Comparison of ENCODE assay signal across 12 cellular contexts in the genomic region with DNA sequence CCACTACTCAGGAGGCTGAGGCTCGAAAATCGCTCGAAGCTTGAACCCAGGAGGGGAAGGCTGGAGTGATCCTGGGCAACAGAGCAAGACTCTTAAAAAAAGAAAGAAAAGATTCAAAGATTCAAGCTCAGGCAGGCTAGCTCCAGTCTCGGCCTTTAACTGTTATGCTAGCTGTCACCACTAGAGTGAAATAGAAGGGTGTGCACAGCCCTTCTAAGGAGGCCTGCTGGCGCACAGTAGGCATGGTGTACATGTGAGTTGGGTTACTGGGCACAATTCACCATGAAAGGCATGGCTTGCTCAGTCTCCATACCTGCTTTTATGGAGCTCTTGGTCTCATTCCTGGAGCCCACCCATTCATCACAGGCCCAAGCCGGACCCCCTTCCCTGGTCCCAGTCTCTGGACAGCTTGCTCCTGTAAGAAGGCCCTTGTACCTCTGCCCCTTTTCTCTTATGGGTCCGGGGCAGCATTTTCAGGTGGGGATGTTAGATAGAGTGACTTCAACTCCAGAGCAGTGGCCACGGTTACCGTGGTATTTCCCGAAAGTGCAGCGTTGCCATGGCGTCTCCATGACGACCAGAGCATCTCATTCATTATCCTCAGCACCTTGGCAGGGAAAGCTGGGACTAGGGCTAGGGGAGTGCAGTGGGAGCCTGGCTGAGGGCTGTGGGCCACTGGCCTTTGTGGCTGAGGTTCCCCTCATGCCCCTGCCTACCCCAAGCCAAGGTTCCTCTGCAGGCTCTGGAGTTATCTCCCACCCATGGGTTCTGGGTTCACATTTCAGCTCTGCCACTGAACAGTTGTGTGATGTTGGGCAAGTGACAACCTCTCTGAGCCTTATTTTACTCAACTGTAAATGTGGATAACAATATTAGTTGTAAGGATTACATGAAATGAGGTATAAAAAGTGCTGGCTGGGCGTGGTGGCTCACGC. TPM values are rescaled to one million over a fixed set of nuclear protein-coding genes. Genes with fewer than 3 reads are reported as not detected.
DNase-seq lines count a peak whose midpoint lies in the region; ATAC-seq and TF ChIP-seq lines count a peak whose summit lies in the region.
"Had no signal": no experiment of that assay in that cellular context is flagged by ENCODE, and none has a peak within 500 bp of the region (broad histone marks: within the 10 kb centered on the region; RNA-seq: fewer than 3 reads in every experiment).

No MANE protein-coding gene starts in this region.

- intact Hi-C loops in PC-3 (cut with micrococcal nuclease) (no loop called here), esophagus muscularis mucosa (cut with DNase I) (no loop called here)

- H3K27ac ChIP-seq in PC-3 (ENCODE audit: low read length) (peak overlapping the region; percentile 36; the same call in 1 of the 2 replicates), esophagus muscularis mucosa (replicated peaks in 1 of 4) (peak overlapping the region; percentile 34 to 73 (median 61))
- H3K27ac ChIP-seq: HL-60 had no signal

- H3K9me3 Mint-ChIP-seq in stimulated activated naive B cell treated with anti-CD40 and anti-IgM and Interleukin-4, amounts not matched to agents 10 μg/mL and 1 μg/mL and 100 μg/mL, for 72 hours, result no peaks in the 10 kb centered on the region
- H3K9me3 Mint-ChIP-seq: activated naive CD4-positive, alpha-beta T cell treated with anti-CD3 and anti-CD28 coated beads, Interleukin-2, amount 50 U/mL, for 24 hours had no signal

- H4K20me1 ChIP-seq in PC-3 (ENCODE audit: low read length), result peaks cover 38% of the 10 kb centered on the region

- POLR2A ChIA-PET in PC-3 (lab: Charles Lee; ENCODE audit: unreplicated experiment), result no interaction called here

- BruUV-seq in PC-3 (replicated peaks; lab: Mats Ljungman, UMichigan), result no TSS peak

- H3K36me3 ChIP-seq in PC-3 (ENCODE audit: low read depth, low read length) (no peaks in the 10 kb centered on the region), esophagus muscularis mucosa (no peaks in the 10 kb centered on the region)

- H3K4me3 ChIP-seq in PC-3 (ENCODE audit: low read length), result no peak overlapping the region
- no peak overlapping the region for H3K4me3 ChIP-seq in esophagus muscularis mucosa

- H3K4me1 Mint-ChIP-seq in stimulated activated naive B cell treated with anti-CD40 and anti-IgM and Interleukin-4, amounts not matched to agents 10 μg/mL and 1 μg/mL and 100 μg/mL, for 72 hours, result peaks cover 3 to 7% of the 10 kb centered on the region in 2 donors
- H3K4me1 Mint-ChIP-seq: activated naive CD4-positive, alpha-beta T cell treated with anti-CD3 and anti-CD28 coated beads, Interleukin-2, amount 50 U/mL, for 24 hours had no signal

- WGBS in esophagus muscularis mucosa, result 82% methylated on average over 15 of the region's 15 CpGs

- no peaks in the 10 kb centered on the region for H3K27me3 ChIP-seq in PC-3 (ENCODE audit: low read length)
- no peaks in the 10 kb centered on the region for H3K27me3 ChIP-seq in esophagus muscularis mucosa

- H3F3A ChIP-seq in PC-3 (ENCODE audit: low read length, unreplicated experiment), result peaks cover 4% of the 10 kb centered on the region

- no peak overlapping the region for H3K4me2 ChIP-seq in PC-3 (ENCODE audit: low read length)

- ATAC-seq in PC-3 (no peak), GM19324 (IDR thresholded peaks at IDR 0.05; ENCODE audit: low FRiP score, unreplicated experiment) (no peak), GM19023 (IDR thresholded peaks at IDR 0.05; ENCODE audit: unreplicated experiment) (no peak)
- no peak for ATAC-seq in stimulated activated naive B cell treated with anti-CD40 and anti-IgM and Interleukin-4, amounts not matched to agents 10 μg/mL and 1 μg/mL and 100 μg/mL, for 72 hours (replicated peaks)

- H3K9ac ChIP-seq in PC-3 (ENCODE audit: low read length), result no peak overlapping the region

- TF ChIP-seq POLR2A in esophagus muscularis mucosa (IDR thresholded peaks at IDR 0.05; ENCODE audit: low read depth), result no peak

- H3K4me1 ChIP-seq in PC-3 (ENCODE audit: insufficient read depth, low read length) (peaks cover 62% of the 10 kb centered on the region), esophagus muscularis mucosa (peaks cover 86 to 99% (median 96%) of the 10 kb centered on the region in 4 donors)

- peak overlapping the region; percentile 22 for H3K27ac Mint-ChIP-seq in stimulated activated naive B cell treated with anti-CD40 and anti-IgM and Interleukin-4, amounts not matched to agents 10 μg/mL and 1 μg/mL and 100 μg/mL, for 72 hours
- H3K27ac Mint-ChIP-seq: activated naive CD4-positive, alpha-beta T cell treated with anti-CD3 and anti-CD28 coated beads, Interleukin-2, amount 50 U/mL, for 24 hours had no signal

- CTCF ChIA-PET in PC-3 (lab: Charles Lee), result no interaction called here

- H3K9me2 ChIP-seq in PC-3 (replicated peaks; ENCODE audit: low read length), result no peaks in the 10 kb centered on the region

- no peaks in the 10 kb centered on the region for H3K27me3 Mint-ChIP-seq in stimulated activated naive B cell treated with anti-CD40 and anti-IgM and Interleukin-4, amounts not matched to agents 10 μg/mL and 1 μg/mL and 100 μg/mL, for 72 hours
- H3K27me3 Mint-ChIP-seq: activated naive CD4-positive, alpha-beta T cell treated with anti-CD3 and anti-CD28 coated beads, Interleukin-2, amount 50 U/mL, for 24 hours had no signal

- TF ChIP-seq CTCF in PC-3 (conservative IDR thresholded peaks at IDR 0.05; ENCODE audit: low read depth, low read length) (peak; percentile 31; the same call in 1 of the 2 replicates), esophagus muscularis mucosa (IDR thresholded peaks at IDR 0.05) (peak in 1 of 3 experiments; percentile 22)

- peaks cover 90% of the 10 kb centered on the region for H3K79me2 ChIP-seq in PC-3 (ENCODE audit: low read length)

- no peaks in the 10 kb centered on the region for H3K9me3 ChIP-seq in PC-3 (ENCODE audit: low read length)
- H3K9me3 ChIP-seq in esophagus muscularis mucosa, result no peaks in the 10 kb centered on the region

- DNase-seq in NCI-H2196 (lab: John Stamatoyannopoulos, UW; ENCODE audit: unreplicated experiment) (peak; percentile 20), NCI-H2196 treated with DMSO at 0.1 percent for 48 hours (lab: John Stamatoyannopoulos, UW; ENCODE audit: unreplicated experiment) (no peak), PC-3 (no peak), esophagus muscularis mucosa (ENCODE audit: extremely low spot score) (no peak), SIG-M5 treated with dmso at 0.1 percent for 504 hours (lab: John Stamatoyannopoulos, UW; ENCODE audit: unreplicated experiment) (no peak)
- no peak for DNase-seq in stimulated activated naive B cell treated with anti-CD40 and anti-IgM and Interleukin-4, amounts not matched to agents 10 μg/mL and 1 μg/mL and 100 μg/mL, for 72 hours
- DNase-seq: AML-193, kidney had no signal

- no peak overlapping the region for H3K4me3 Mint-ChIP-seq in stimulated activated naive B cell treated with anti-CD40 and anti-IgM and Interleukin-4, amounts not matched to agents 10 μg/mL and 1 μg/mL and 100 μg/mL, for 72 hours
- H3K4me3 Mint-ChIP-seq: activated naive CD4-positive, alpha-beta T cell treated with anti-CD3 and anti-CD28 coated beads, Interleukin-2, amount 50 U/mL, for 24 hours had no signal

- TF ChIP-seq EP300 in esophagus muscularis mucosa (IDR thresholded peaks at IDR 0.05), result no peak

- no peak overlapping the region for H2AFZ ChIP-seq in PC-3 (ENCODE audit: low read length)

- no peaks in the 10 kb centered on the region for H3K36me3 Mint-ChIP-seq in stimulated activated naive B cell treated with anti-CD40 and anti-IgM and Interleukin-4, amounts not matched to agents 10 μg/mL and 1 μg/mL and 100 μg/mL, for 72 hours
- H3K36me3 Mint-ChIP-seq: activated naive CD4-positive, alpha-beta T cell treated with anti-CD3 and anti-CD28 coated beads, Interleukin-2, amount 50 U/mL, for 24 hours had no signal

RNA-seq across cellular contexts. Expression of a gene that starts 5.7 kb away (rescaled TPM):
- total RNA-seq in PC-3 (2014; rRNA removed) (42.6 and 46.1 TPM in 2 replicates), esophagus muscularis mucosa (100 to 1,000 TPM in 1 of 4 donors, 10 to 100 TPM in 3; 48.2 to 113 (median 74.5) TPM)
